Comparison of ENCODE assay signal across 8 cellular contexts in the genomic region with DNA sequence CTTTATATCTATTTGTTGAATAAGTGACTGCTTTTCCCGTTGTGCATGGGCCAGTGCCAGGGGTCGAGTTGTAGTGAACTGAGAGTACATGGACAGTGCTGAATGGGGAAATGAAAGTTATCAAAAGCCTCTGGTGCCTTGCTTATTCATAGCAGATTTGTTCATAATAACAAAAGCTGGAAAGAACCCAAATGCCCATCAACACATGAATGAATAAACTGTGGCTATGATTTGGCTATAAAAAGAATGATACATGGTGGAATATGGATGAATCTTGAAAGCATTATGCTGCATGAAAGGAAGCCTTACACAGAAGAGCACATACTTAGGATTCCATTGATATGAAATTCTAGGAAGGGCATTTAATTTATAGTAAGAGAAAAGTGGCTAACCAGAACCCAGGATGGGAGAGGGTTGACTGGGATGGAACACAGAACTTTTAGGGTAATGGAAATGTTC. TPM values are rescaled to one million over a fixed set of nuclear protein-coding genes. Genes with fewer than 3 reads are reported as not detected.
DNase-seq lines count a peak whose midpoint lies in the region; ATAC-seq and TF ChIP-seq lines count a peak whose summit lies in the region.

No MANE protein-coding gene starts in this region.

- H3K9me3 Mint-ChIP-seq in naive thymus-derived CD8-positive, alpha-beta T cell: no peaks in the 10 kb centered on the region

- no peaks in the 10 kb centered on the region for H3K27me3 Mint-ChIP-seq in naive thymus-derived CD8-positive, alpha-beta T cell

- POLR2A ChIA-PET in naive thymus-derived CD8-positive, alpha-beta T cell (lab: Charles Lee): interaction anchor here (0.9 to 2.4 kb wide), 3 partner anchors 12 to 42 kb away, joined by 3 to 10 read pairs (median 8); no protein-coding TSS in a partner anchor

- H3K4me3 Mint-ChIP-seq in naive thymus-derived CD8-positive, alpha-beta T cell: peak overlapping the region in 8 of 10 donors; percentile 41 to 78 (median 69)

- peak; percentile 60 for DNase-seq in COLO829 (ENCODE audit: low spot score)
- peak; percentile 35 for DNase-seq in NAMALWA (ENCODE audit: low spot score)
- peak; percentile 84 to 88 for DNase-seq in cardiac fibroblast (ENCODE audit: low read depth in 2 of 2)
- no peak for DNase-seq in naive thymus-derived CD8-positive, alpha-beta T cell
- DNase-seq in NK-92 (lab: John Stamatoyannopoulos, UW; ENCODE audit: unreplicated experiment): no peak
- no peak for DNase-seq in NCI-H187 (lab: John Stamatoyannopoulos, UW)
- no peak for DNase-seq in SHP77 treated with DMSO at 0.1 percent for 48 hours (lab: John Stamatoyannopoulos, UW)

- no peak for TF ChIP-seq CTCF in cardiac fibroblast (IDR thresholded peaks at IDR 0.05; ENCODE audit: low read depth, low read length)

- H3K4me1 Mint-ChIP-seq in naive thymus-derived CD8-positive, alpha-beta T cell: peaks cover 51 to 99% (median 96%) of the 10 kb centered on the region in 4 donors

- no peak for ATAC-seq in naive thymus-derived CD8-positive, alpha-beta T cell
- ATAC-seq in HG02623 (IDR thresholded peaks at IDR 0.05; ENCODE audit: unreplicated experiment): no peak

- H3K36me3 Mint-ChIP-seq in naive thymus-derived CD8-positive, alpha-beta T cell: peaks cover 0 to 16% (median 8%) of the 10 kb centered on the region in 3 donors

- peak overlapping the region; percentile 74 to 96 (median 86) for H3K27ac Mint-ChIP-seq in naive thymus-derived CD8-positive, alpha-beta T cell

- H3K4me3 ChIP-seq in cardiac fibroblast (replicated peaks in 1 of 2; ENCODE audit: low read depth in 2 of 2, low read length in 2 of 2): no peak overlapping the region

RNA-seq across cellular contexts. Expression of a gene that starts 42.6 kb away (rescaled TPM):
- total RNA-seq in naive thymus-derived CD8-positive, alpha-beta T cell: 100 to 1,000 TPM; 312 to 317 TPM
- polyA plus RNA-seq in naive thymus-derived CD8-positive, alpha-beta T cell: 10 to 100 TPM; 35.9 to 98.8 (median 49.9) TPM

Comparison
In these comparisons a context has a peak if more than half of its experiments do, and no peak if none do; other contexts are left out.
1. DNase-seq: peak in COLO829 (single experiment), NAMALWA (single experiment) and cardiac fibroblast (2 of 2); none in naive thymus-derived CD8-positive, alpha-beta T cell (0 of 10), NK-92 (single experiment), NCI-H187 (0 of 2) and SHP77 treated with DMSO at 0.1 percent for 48 hours (single experiment).